Comparison of ENCODE assay signal across 16 cellular contexts in the genomic region with DNA sequence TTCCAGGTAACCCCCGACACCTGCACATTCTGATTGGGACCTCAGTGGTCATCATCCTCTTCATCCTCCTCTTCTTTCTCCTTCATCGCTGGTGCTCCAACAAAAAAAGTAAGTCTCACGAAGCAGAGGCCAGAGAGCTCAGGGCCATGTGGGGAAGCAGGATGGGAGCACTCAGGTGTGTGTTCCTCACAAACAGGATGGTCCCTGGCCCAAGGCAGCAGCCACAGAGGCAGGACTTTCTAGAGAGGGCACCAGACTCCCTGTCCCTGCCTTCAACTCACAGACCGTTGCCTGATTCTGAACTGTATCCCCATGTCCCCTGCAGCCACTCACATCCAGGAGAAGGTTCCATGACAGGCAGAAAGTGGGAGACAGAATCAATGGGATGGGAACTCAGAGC. TPM values are rescaled to one million over a fixed set of nuclear protein-coding genes. Genes with fewer than 3 reads are reported as not detected.
"Had no signal": no experiment of that assay in that cellular context is flagged by ENCODE, and none has a peak within 500 bp of the region (broad histone marks: within the 10 kb centered on the region; RNA-seq: fewer than 3 reads in every experiment).

No MANE protein-coding gene starts in this region.

RNA-seq across cellular contexts. Expression of a gene that starts 13.3 kb away (rescaled TPM):
- total RNA-seq: hepatocyte, kidney epithelial cell, left cardiac atrium, left colon, left lobe of liver, left ventricle myocardium inferior, left ventricle myocardium superior, lower leg skin, lung microvascular endothelial cell, mammary epithelial cell, mesothelial cell of epicardium, mucosa of descending colon, mucosa of gallbladder, myocyte had no signal

RNA-seq across cellular contexts. Expression of a gene that starts 20.5 kb away (rescaled TPM):
- total RNA-seq: hepatocyte, kidney epithelial cell, left cardiac atrium, left lobe of liver, left ventricle myocardium inferior, left ventricle myocardium superior, lower leg skin, lung microvascular endothelial cell, mammary epithelial cell, mesothelial cell of epicardium, mucosa of gallbladder, myocyte had no signal

RNA-seq across cellular contexts. Expression of a gene that starts 33.4 kb away (rescaled TPM):
- total RNA-seq: hepatocyte, kidney epithelial cell, left cardiac atrium, left colon, left lobe of liver, left ventricle myocardium inferior, left ventricle myocardium superior, lower leg skin, lung microvascular endothelial cell, mammary epithelial cell, mesothelial cell of epicardium, mucosa of descending colon, mucosa of gallbladder, myocyte had no signal

RNA-seq across cellular contexts. Expression of a gene that starts 44.6 kb away (rescaled TPM):
- total RNA-seq: hepatocyte, kidney epithelial cell, left cardiac atrium, left colon, left lobe of liver, left ventricle myocardium inferior, left ventricle myocardium superior, liver, lower leg skin, lung microvascular endothelial cell, mammary epithelial cell, mesothelial cell of epicardium, mucosa of descending colon, mucosa of gallbladder, myocyte had no signal

RNA-seq across cellular contexts. Expression of a gene that starts 49.6 kb away (rescaled TPM):
- total RNA-seq: hepatocyte, kidney, kidney epithelial cell, left cardiac atrium, left colon, left lobe of liver, left ventricle myocardium inferior, left ventricle myocardium superior, liver, lower leg skin, lung microvascular endothelial cell, mammary epithelial cell, mesothelial cell of epicardium, mucosa of descending colon, mucosa of gallbladder, myocyte had no signal
